Comparison of ENCODE assay signal across 8 cellular contexts in genomic region chr3:44338010-44338827, GRCh38. TPM values are rescaled to one million over a fixed set of nuclear protein-coding genes. Genes with fewer than 3 reads are reported as not detected.
DNase-seq lines count a peak whose midpoint lies in the region; ATAC-seq and TF ChIP-seq lines count a peak whose summit lies in the region.

TSS of gene TCAIM (plus strand) at chr3:44338766. CDS start at chr3:44354783, 16,017 bp downstream.

- H3K4me1 Mint-ChIP-seq in IgD-negative memory B cell = peaks cover 9 to 18% (median 12%) of the 10 kb centered on the region in 3 donors

- H3K27me3 Mint-ChIP-seq in IgD-negative memory B cell = peaks cover 1% of the 10 kb centered on the region

- peak within 1 kb of the TSS; percentile 90 to 100 (median 98) for H3K4me3 Mint-ChIP-seq in IgD-negative memory B cell

- DNase-seq in DMS114 treated with DMSO at 0.1 percent for 48 hours (lab: John Stamatoyannopoulos, UW; ENCODE audit: unreplicated experiment) (peak; percentile 89), OCI-M2 (lab: John Stamatoyannopoulos, UW; ENCODE audit: unreplicated experiment) (peak; percentile 86), activated T-cell treated with anti-CD3 and anti-CD28 coated beads for 48 hours (ENCODE audit: low read depth) (peak; percentile 97), epithelial cell of proximal tubule (ENCODE audit: low read depth) (no peak)
- DNase-seq in stimulated activated CD8-positive, alpha-beta memory T cell treated with anti-CD3 and anti-CD28 coated beads, Interleukin-4, amount 100 ng/mL, for 48 hours = peak; percentile 98

- TF ChIP-seq CTCF in epithelial cell of proximal tubule (conservative IDR thresholded peaks at IDR 0.05; ENCODE audit: low read depth, low read length) = no peak

- H3K27ac Mint-ChIP-seq in IgD-negative memory B cell = peak within 1 kb of the TSS; percentile 83 to 99 (median 97)

- H3K36me3 ChIP-seq in mucosa of rectum (ENCODE audit: control insufficient read depth in 2 of 2, insufficient read depth in 2 of 2, low read length in 2 of 2) = no peaks in the 10 kb centered on the region

- peak within 1 kb of the TSS; percentile 97 to 98 for H3K27ac ChIP-seq in mucosa of rectum (ENCODE audit: low read depth in 2 of 2, low read length in 2 of 2)

- H3K27me3 ChIP-seq in mucosa of rectum (ENCODE audit: control insufficient read depth in 2 of 2, insufficient read depth in 2 of 2, low read length in 2 of 2) = no peaks in the 10 kb centered on the region

- peak within 1 kb of the TSS; percentile 90 for H3K4me3 ChIP-seq in epithelial cell of proximal tubule (ENCODE audit: low read depth, low read length)
- peak within 1 kb of the TSS; percentile 89 to 98 for H3K4me3 ChIP-seq in mucosa of rectum (ENCODE audit: low read length in 2 of 2)

- H3K9me3 Mint-ChIP-seq in IgD-negative memory B cell = no peaks in the 10 kb centered on the region

- peaks cover 14% of the 10 kb centered on the region in 2 donors for H3K4me1 ChIP-seq in mucosa of rectum (ENCODE audit: control insufficient read depth in 2 of 2, insufficient read depth in 2 of 2, low read length in 2 of 2)

- ATAC-seq in GM21529 (IDR thresholded peaks at IDR 0.05; ENCODE audit: unreplicated experiment) = peak; percentile 90

- peak within 1 kb of the TSS; percentile 86 to 96 for H3K9ac ChIP-seq in mucosa of rectum (ENCODE audit: low read depth in 1 of 2, low read length in 2 of 2)

- no peaks in the 10 kb centered on the region for H3K36me3 Mint-ChIP-seq in IgD-negative memory B cell

- H3K9me3 ChIP-seq in mucosa of rectum (ENCODE audit: control insufficient read depth in 2 of 2, low read length in 2 of 2) = no peaks in the 10 kb centered on the region

RNA-seq across cellular contexts. Expression of gene TCAIM, which starts in this region (rescaled TPM):
- 8.5 TPM for polyA plus RNA-seq in IgD-negative memory B cell
- total RNA-seq in epithelial cell of proximal tubule = 20.9 and 25.0 TPM in 2 replicates
